ENCODE assay signal across 11 cellular contexts in the genomic region with DNA sequence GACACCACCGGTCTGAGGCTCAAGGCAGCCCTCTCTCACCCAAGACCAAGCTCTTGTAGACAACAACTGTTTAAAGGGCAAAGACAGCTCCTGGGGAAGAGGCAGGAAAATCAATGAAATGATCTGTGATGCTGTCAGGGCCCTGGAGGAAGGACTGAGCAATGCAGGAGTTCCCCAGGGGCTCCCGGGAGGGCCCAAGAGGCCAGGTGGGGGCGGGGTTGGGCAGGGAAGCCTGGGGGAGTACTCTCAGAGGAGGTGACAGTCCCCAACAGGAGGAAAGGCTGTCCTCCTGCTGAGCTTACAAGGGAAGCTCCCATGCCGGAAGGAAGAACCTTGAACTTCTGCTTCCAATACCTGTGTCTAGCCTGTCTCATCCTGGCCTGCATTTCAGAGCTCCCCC. TPM values are rescaled to one million over a fixed set of nuclear protein-coding genes. Genes with fewer than 3 reads are reported as not detected.
A peak's percentile ranks its signal among the peaks of the same experiment; 100 is the strongest.
DNase-seq lines count a peak whose midpoint lies in the region; ATAC-seq and TF ChIP-seq lines count a peak whose summit lies in the region.
"Had no signal": no experiment of that assay in that cellular context is flagged by ENCODE, and none has a peak within 500 bp of the region (broad histone marks: within the 10 kb centered on the region; RNA-seq: fewer than 3 reads in every experiment).

No MANE protein-coding gene starts in this region.

- H3K27ac Mint-ChIP-seq in natural killer cell treated with Interleukin-12 subunit alpha and Interleukin-12 subunit beta and Interleukin-15 and Interleukin-18, amount 100 ng/mL, for 72 hours: peak overlapping the region; percentile 81 to 94
- H3K27ac Mint-ChIP-seq in natural killer cell: peak overlapping the region in 1 of 2 donors; percentile 70
- H3K27ac Mint-ChIP-seq in stimulated activated naive CD8-positive, alpha-beta T cell treated with anti-CD3 and anti-CD28 coated beads, Interleukin-15, amount 100 ng/mL, for 72 hours: peak overlapping the region; percentile 84 to 90

- H3K79me2 ChIP-seq in MM.1S (ENCODE audit: low read length) (no peaks in the 10 kb centered on the region), osteoblast (ENCODE audit: insufficient read depth, low read length) (no peaks in the 10 kb centered on the region)

- H3K36me3 ChIP-seq in MM.1S (replicated peaks; ENCODE audit: insufficient read depth, low read length): no peaks in the 10 kb centered on the region
- H3K36me3 ChIP-seq in osteoblast (ENCODE audit: insufficient read depth, low read length): no peaks in the 10 kb centered on the region
- H3K36me3 ChIP-seq: cardiac muscle cell had no signal

- ATAC-seq in natural killer cell treated with Interleukin-12 subunit alpha and Interleukin-12 subunit beta and Interleukin-15 and Interleukin-18, amount 100 ng/mL, for 72 hours: peak in 1 of 2 donors; percentile 38
- ATAC-seq in natural killer cell (no peak), SK-N-SH treated with all-trans-retinoic acid at 6 μM for 48 hours (no peak)
- ATAC-seq in stimulated activated naive CD8-positive, alpha-beta T cell treated with anti-CD3 and anti-CD28 coated beads, Interleukin-15, amount 100 ng/mL, for 72 hours: peak; percentile 19

- H4K20me1 ChIP-seq in MM.1S (ENCODE audit: insufficient read depth, low read length): no peaks in the 10 kb centered on the region
- H4K20me1 ChIP-seq in osteoblast (ENCODE audit: insufficient read depth, low read length): no peaks in the 10 kb centered on the region

- H3K4me3 Mint-ChIP-seq in natural killer cell treated with Interleukin-12 subunit alpha and Interleukin-12 subunit beta and Interleukin-15 and Interleukin-18, amount 100 ng/mL, for 72 hours: peak overlapping the region; percentile 78
- no peak overlapping the region for H3K4me3 Mint-ChIP-seq in natural killer cell
- H3K4me3 Mint-ChIP-seq in stimulated activated naive CD8-positive, alpha-beta T cell treated with anti-CD3 and anti-CD28 coated beads, Interleukin-15, amount 100 ng/mL, for 72 hours: peak overlapping the region; percentile 73 to 74

- DNase-seq in natural killer cell treated with Interleukin-12 subunit alpha and Interleukin-12 subunit beta and Interleukin-15 and Interleukin-18, amount 100 ng/mL, for 72 hours (ENCODE audit: low spot score): no peak
- no peak for DNase-seq in natural killer cell
- no peak for DNase-seq in MM.1S
- DNase-seq in stimulated activated naive CD8-positive, alpha-beta T cell treated with anti-CD3 and anti-CD28 coated beads, Interleukin-15, amount 100 ng/mL, for 72 hours: peak in 1 of 2 donors; percentile 29
- DNase-seq in NCI-H2107 treated with DMSO at 0.1 percent for 48 hours (lab: John Stamatoyannopoulos, UW; ENCODE audit: unreplicated experiment): no peak
- DNase-seq in osteoblast (ENCODE audit: insufficient read length, low spot score, missing footprints): no peak

- no peaks in the 10 kb centered on the region for H3K9me3 Mint-ChIP-seq in natural killer cell treated with Interleukin-12 subunit alpha and Interleukin-12 subunit beta and Interleukin-15 and Interleukin-18, amount 100 ng/mL, for 72 hours
- H3K9me3 Mint-ChIP-seq in natural killer cell: no peaks in the 10 kb centered on the region
- no peaks in the 10 kb centered on the region for H3K9me3 Mint-ChIP-seq in stimulated activated naive CD8-positive, alpha-beta T cell treated with anti-CD3 and anti-CD28 coated beads, Interleukin-15, amount 100 ng/mL, for 72 hours

- TF ChIP-seq CTCF in natural killer cell (IDR thresholded peaks at IDR 0.05): no peak
- TF ChIP-seq CTCF in MM.1S (IDR thresholded peaks at IDR 0.05; ENCODE audit: low read length): no peak
- TF ChIP-seq CTCF in osteoblast (IDR thresholded peaks at IDR 0.05; ENCODE audit: extremely low read depth, low read depth, low read length): no peak

- H2AFZ ChIP-seq in MM.1S (ENCODE audit: low read length) (peak overlapping the region; percentile 83), osteoblast (ENCODE audit: low read length) (no peak overlapping the region)

- H3K4me2 ChIP-seq in MM.1S (ENCODE audit: low read depth, low read length): peak overlapping the region; percentile 63
- no peak overlapping the region for H3K4me2 ChIP-seq in osteoblast (ENCODE audit: insufficient read depth, low read length)

- H3K4me1 ChIP-seq in MM.1S (ENCODE audit: low read length) (peaks cover 38% of the 10 kb centered on the region), osteoblast (ENCODE audit: insufficient read depth, low read length) (no peaks in the 10 kb centered on the region)

- H3K4me3 ChIP-seq in MM.1S (ENCODE audit: low read length): peak overlapping the region; percentile 21; the same call in 1 of the 2 replicates
- H3K4me3 ChIP-seq in osteoblast (ENCODE audit: insufficient read depth, low read length): no peak overlapping the region
- H3K4me3 ChIP-seq: cardiac muscle cell had no signal

- no peaks in the 10 kb centered on the region for H3K27me3 Mint-ChIP-seq in natural killer cell treated with Interleukin-12 subunit alpha and Interleukin-12 subunit beta and Interleukin-15 and Interleukin-18, amount 100 ng/mL, for 72 hours
- H3K27me3 Mint-ChIP-seq in natural killer cell (ENCODE audit: low read depth in 2 of 2): no peaks in the 10 kb centered on the region
- no peaks in the 10 kb centered on the region for H3K27me3 Mint-ChIP-seq in stimulated activated naive CD8-positive, alpha-beta T cell treated with anti-CD3 and anti-CD28 coated beads, Interleukin-15, amount 100 ng/mL, for 72 hours

- no peaks in the 10 kb centered on the region for H3K9me3 ChIP-seq in MM.1S (replicated peaks; ENCODE audit: insufficient read depth, low read length)
- H3K9me3 ChIP-seq in osteoblast (ENCODE audit: low read depth, low read length): no peaks in the 10 kb centered on the region

- no peaks in the 10 kb centered on the region for H3K27me3 ChIP-seq in MM.1S (replicated peaks; ENCODE audit: insufficient read depth, low read length)
- no peaks in the 10 kb centered on the region for H3K27me3 ChIP-seq in osteoblast (ENCODE audit: insufficient read depth, low read length)
- H3K27me3 ChIP-seq: cardiac muscle cell had no signal

- no peaks in the 10 kb centered on the region for H3K9me2 ChIP-seq in MM.1S (replicated peaks; ENCODE audit: insufficient read depth, low read length)

- intact Hi-C loops in natural killer cell (cut with micrococcal nuclease): no loop called here

- H3K27ac ChIP-seq in MM.1S (ENCODE audit: low read length) (peak overlapping the region; percentile 52; the same call in 1 of the 2 replicates), angular gyrus (ENCODE audit: low read depth, low read length) (peak overlapping the region; percentile 11), osteoblast (ENCODE audit: low read depth, low read length) (no peak overlapping the region)
- H3K27ac ChIP-seq: cardiac muscle cell had no signal

- H3F3A ChIP-seq in MM.1S (ENCODE audit: insufficient read depth, low read length): peaks cover 4% of the 10 kb centered on the region; the same call in 1 of the 2 replicates

- peaks cover 46 to 48% of the 10 kb centered on the region in 2 donors for H3K4me1 Mint-ChIP-seq in natural killer cell treated with Interleukin-12 subunit alpha and Interleukin-12 subunit beta and Interleukin-15 and Interleukin-18, amount 100 ng/mL, for 72 hours (ENCODE audit: low read depth in 2 of 2)
- peaks cover 21 to 32% of the 10 kb centered on the region in 2 donors for H3K4me1 Mint-ChIP-seq in natural killer cell
- H3K4me1 Mint-ChIP-seq in stimulated activated naive CD8-positive, alpha-beta T cell treated with anti-CD3 and anti-CD28 coated beads, Interleukin-15, amount 100 ng/mL, for 72 hours: peaks cover 68% of the 10 kb centered on the region

- H3K9ac ChIP-seq in MM.1S (ENCODE audit: low read length): peak overlapping the region; percentile 4; the same call in 1 of the 2 replicates

- no peaks in the 10 kb centered on the region for H3K36me3 Mint-ChIP-seq in natural killer cell treated with Interleukin-12 subunit alpha and Interleukin-12 subunit beta and Interleukin-15 and Interleukin-18, amount 100 ng/mL, for 72 hours
- H3K36me3 Mint-ChIP-seq in natural killer cell: no peaks in the 10 kb centered on the region

TF ChIP-seq in SK-N-SH treated with all-trans-retinoic acid at 6 μM for 48 hours, 23 proteins besides CTCF, POLR2A, EP300 and RAD21 (continues in another document):
- TF ChIP-seq SNAI2 (CRISPR knock-in tag; IDR thresholded peaks at IDR 0.05) (no peak), ZNF8 (CRISPR knock-in tag; IDR thresholded peaks at IDR 0.05) (no peak), RARB (CRISPR knock-in tag; IDR thresholded peaks at IDR 0.05) (no peak), ZNF70 (CRISPR knock-in tag; IDR thresholded peaks at IDR 0.05) (no peak), PATZ1 (CRISPR knock-in tag; IDR thresholded peaks at IDR 0.05; ENCODE audit: borderline replicate concordance) (no peak)
- TF ChIP-seq, protein P1, sequence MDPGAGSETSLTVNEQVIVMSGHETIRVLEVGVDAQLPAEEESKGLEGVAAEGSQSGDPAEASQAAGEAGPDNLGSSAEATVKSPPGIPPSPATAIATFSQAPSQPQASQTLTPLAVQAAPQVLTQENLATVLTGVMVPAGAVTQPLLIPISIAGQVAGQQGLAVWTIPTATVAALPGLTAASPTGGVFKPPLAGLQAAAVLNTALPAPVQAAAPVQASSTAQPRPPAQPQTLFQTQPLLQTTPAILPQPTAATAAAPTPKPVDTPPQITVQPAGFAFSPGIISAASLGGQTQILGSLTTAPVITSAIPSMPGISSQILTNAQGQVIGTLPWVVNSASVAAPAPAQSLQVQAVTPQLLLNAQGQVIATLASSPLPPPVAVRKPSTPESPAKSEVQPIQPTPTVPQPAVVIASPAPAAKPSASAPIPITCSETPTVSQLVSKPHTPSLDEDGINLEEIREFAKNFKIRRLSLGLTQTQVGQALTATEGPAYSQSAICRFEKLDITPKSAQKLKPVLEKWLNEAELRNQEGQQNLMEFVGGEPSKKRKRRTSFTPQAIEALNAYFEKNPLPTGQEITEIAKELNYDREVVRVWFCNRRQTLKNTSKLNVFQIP (CRISPR knock-in tag; IDR thresholded peaks at IDR 0.05; ENCODE audit: borderline replicate concordance, low read depth): no peak

RNA-seq across cellular contexts. Expression of gene NOS2, which starts 8.3 kb away (rescaled TPM):
- total RNA-seq in natural killer cell treated with Interleukin-12 subunit alpha and Interleukin-12 subunit beta and Interleukin-15 and Interleukin-18, amount 100 ng/mL, for 72 hours: not detected
- total RNA-seq in natural killer cell (under 1 TPM in 2 of 3 donors, not detected in 1; 0.19 to 0.20 TPM), osteoblast (not detected in 2 replicates)
- total RNA-seq: LHCN-M2, osteocyte had no signal
